Comparison of ENCODE assay signal across 28 cellular contexts in the genomic region with DNA sequence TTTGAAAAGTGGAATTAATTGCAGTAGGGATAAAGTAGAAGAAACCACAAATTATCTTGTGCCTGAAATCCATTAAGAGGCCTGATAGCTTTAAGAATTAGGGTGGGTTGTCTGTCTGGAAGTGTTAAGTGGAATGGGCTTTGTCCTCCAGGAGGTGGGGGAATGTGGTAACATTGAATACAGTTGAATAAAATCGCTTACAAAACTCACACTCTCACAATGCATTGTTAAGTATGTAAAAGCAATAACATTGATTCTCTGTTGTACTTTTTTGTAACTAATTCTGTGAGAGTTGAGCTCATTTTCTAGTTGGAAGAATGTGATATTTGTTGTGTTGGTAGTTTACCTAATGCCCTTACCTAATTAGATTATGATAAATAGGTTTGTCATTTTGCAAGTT. TPM values are rescaled to one million over a fixed set of nuclear protein-coding genes. Genes with fewer than 3 reads are reported as not detected.
DNase-seq lines count a peak whose midpoint lies in the region; ATAC-seq lines count a peak whose summit lies in the region.
"Had no signal": no experiment of that assay in that cellular context is flagged by ENCODE, and none has a peak within 500 bp of the region (broad histone marks: within the 10 kb centered on the region; RNA-seq: fewer than 3 reads in every experiment).

No MANE protein-coding gene starts in this region.

- no peak for ATAC-seq in activated naive CD8-positive, alpha-beta T cell treated with anti-CD3 and anti-CD28 coated beads, Interleukin-2, amount 50 U/mL, for 24 hours
- no peak for ATAC-seq in activated T-helper 17 cell treated with anti-CD3 and anti-CD28 coated beads, Interleukin-2, amount 50 U/mL, for 72 hours (replicated peaks)
- no peak for ATAC-seq in stimulated activated memory B cell treated with anti-CD40 and anti-IgM and Interleukin-4, amounts not matched to agents 10 μg/mL and 1 μg/mL and 100 μg/mL, for 72 hours
- ATAC-seq in HG03280 (IDR thresholded peaks at IDR 0.05; ENCODE audit: unreplicated experiment), result no peak
- ATAC-seq in HG03025 (IDR thresholded peaks at IDR 0.05; ENCODE audit: low FRiP score, unreplicated experiment), result no peak
- ATAC-seq: gastrocnemius medialis, PC-3, sciatic nerve had no signal

- no peak for DNase-seq in activated naive CD8-positive, alpha-beta T cell treated with anti-CD3 and anti-CD28 coated beads, Interleukin-2, amount 50 U/mL, for 24 hours
- DNase-seq: activated CD4-positive, alpha-beta T cell treated with anti-CD3 and anti-CD28 coated beads, Interleukin-2, amount 10 ng/mL, durations not matched to agents 7 days and 5 days; activated effector memory CD4-positive, alpha-beta T cell treated with anti-CD3 and anti-CD28 coated beads, Interleukin-2, amount 50 U/mL, for 16 hours; brain microvascular endothelial cell; C1 segment of cervical spinal cord; COR-L47; dorsolateral prefrontal cortex; gastrocnemius medialis; Kasumi-1; kidney; NCI-H1417; NCI-H2029 treated with DMSO at 0.1 percent for 48 hours; NCI-H526; PC-3; SHP77; stimulated activated CD8-positive, alpha-beta memory T cell treated with anti-CD3 and anti-CD28 coated beads, Interleukin-4, amount 100 ng/mL, for 48 hours; T-helper 9 cell had no signal

- H3K27ac Mint-ChIP-seq in activated naive CD8-positive, alpha-beta T cell, result peak overlapping the region; percentile 18
- no peak overlapping the region for H3K27ac Mint-ChIP-seq in activated naive CD8-positive, alpha-beta T cell treated with anti-CD3 and anti-CD28 coated beads, Interleukin-2, amount 50 U/mL, for 24 hours
- H3K27ac Mint-ChIP-seq in IgD-negative memory B cell, result peak overlapping the region in 2 of 3 donors; percentile 45 to 59
- peak overlapping the region; percentile 61 for H3K27ac Mint-ChIP-seq in activated T-helper 17 cell treated with anti-CD3 and anti-CD28 coated beads, Interleukin-2, amount 50 U/mL, for 72 hours
- H3K27ac Mint-ChIP-seq in stimulated activated memory B cell treated with anti-CD40 and anti-IgM and Interleukin-4, amounts not matched to agents 10 μg/mL and 1 μg/mL and 100 μg/mL, for 72 hours, result peak overlapping the region; percentile 35
- H3K27ac Mint-ChIP-seq: activated CD4-positive, alpha-beta T cell treated with anti-CD3 and anti-CD28 coated beads, Interleukin-2, amount 10 ng/mL, durations not matched to agents 7 days and 5 days had no signal

- no peak overlapping the region for H3K4me3 Mint-ChIP-seq in activated naive CD8-positive, alpha-beta T cell
- H3K4me3 Mint-ChIP-seq in activated naive CD8-positive, alpha-beta T cell treated with anti-CD3 and anti-CD28 coated beads, Interleukin-2, amount 50 U/mL, for 24 hours, result no peak overlapping the region
- no peak overlapping the region for H3K4me3 Mint-ChIP-seq in IgD-negative memory B cell
- no peak overlapping the region for H3K4me3 Mint-ChIP-seq in activated T-helper 17 cell treated with anti-CD3 and anti-CD28 coated beads, Interleukin-2, amount 50 U/mL, for 72 hours
- no peak overlapping the region for H3K4me3 Mint-ChIP-seq in stimulated activated memory B cell treated with anti-CD40 and anti-IgM and Interleukin-4, amounts not matched to agents 10 μg/mL and 1 μg/mL and 100 μg/mL, for 72 hours
- H3K4me3 Mint-ChIP-seq: activated CD4-positive, alpha-beta T cell treated with anti-CD3 and anti-CD28 coated beads, Interleukin-2, amount 10 ng/mL, durations not matched to agents 7 days and 5 days had no signal

- H3K27me3 Mint-ChIP-seq in activated naive CD8-positive, alpha-beta T cell, result no peaks in the 10 kb centered on the region
- H3K27me3 Mint-ChIP-seq in activated naive CD8-positive, alpha-beta T cell treated with anti-CD3 and anti-CD28 coated beads, Interleukin-2, amount 50 U/mL, for 24 hours, result no peaks in the 10 kb centered on the region
- no peaks in the 10 kb centered on the region for H3K27me3 Mint-ChIP-seq in IgD-negative memory B cell
- no peaks in the 10 kb centered on the region for H3K27me3 Mint-ChIP-seq in activated T-helper 17 cell treated with anti-CD3 and anti-CD28 coated beads, Interleukin-2, amount 50 U/mL, for 72 hours
- H3K27me3 Mint-ChIP-seq in stimulated activated memory B cell treated with anti-CD40 and anti-IgM and Interleukin-4, amounts not matched to agents 10 μg/mL and 1 μg/mL and 100 μg/mL, for 72 hours, result no peaks in the 10 kb centered on the region
- H3K27me3 Mint-ChIP-seq: activated CD4-positive, alpha-beta T cell treated with anti-CD3 and anti-CD28 coated beads, Interleukin-2, amount 10 ng/mL, durations not matched to agents 7 days and 5 days had no signal

- peaks cover 31% of the 10 kb centered on the region for H3K4me1 Mint-ChIP-seq in activated naive CD8-positive, alpha-beta T cell (ENCODE audit: low read depth)
- H3K4me1 Mint-ChIP-seq in activated naive CD8-positive, alpha-beta T cell treated with anti-CD3 and anti-CD28 coated beads, Interleukin-2, amount 50 U/mL, for 24 hours, result peaks cover 17% of the 10 kb centered on the region
- H3K4me1 Mint-ChIP-seq in IgD-negative memory B cell, result peaks cover 2 to 10% (median 9%) of the 10 kb centered on the region in 3 donors
- peaks cover 18% of the 10 kb centered on the region for H3K4me1 Mint-ChIP-seq in activated T-helper 17 cell treated with anti-CD3 and anti-CD28 coated beads, Interleukin-2, amount 50 U/mL, for 72 hours
- peaks cover 17% of the 10 kb centered on the region for H3K4me1 Mint-ChIP-seq in stimulated activated memory B cell treated with anti-CD40 and anti-IgM and Interleukin-4, amounts not matched to agents 10 μg/mL and 1 μg/mL and 100 μg/mL, for 72 hours

- no peaks in the 10 kb centered on the region for H3K9me3 Mint-ChIP-seq in activated naive CD8-positive, alpha-beta T cell (ENCODE audit: low read depth)
- H3K9me3 Mint-ChIP-seq in activated naive CD8-positive, alpha-beta T cell treated with anti-CD3 and anti-CD28 coated beads, Interleukin-2, amount 50 U/mL, for 24 hours, result no peaks in the 10 kb centered on the region
- H3K9me3 Mint-ChIP-seq in IgD-negative memory B cell, result no peaks in the 10 kb centered on the region
- no peaks in the 10 kb centered on the region for H3K9me3 Mint-ChIP-seq in activated T-helper 17 cell treated with anti-CD3 and anti-CD28 coated beads, Interleukin-2, amount 50 U/mL, for 72 hours
- no peaks in the 10 kb centered on the region for H3K9me3 Mint-ChIP-seq in stimulated activated memory B cell treated with anti-CD40 and anti-IgM and Interleukin-4, amounts not matched to agents 10 μg/mL and 1 μg/mL and 100 μg/mL, for 72 hours
- H3K9me3 Mint-ChIP-seq: activated CD4-positive, alpha-beta T cell treated with anti-CD3 and anti-CD28 coated beads, Interleukin-2, amount 10 ng/mL, durations not matched to agents 7 days and 5 days had no signal

- no peaks in the 10 kb centered on the region for H3K36me3 Mint-ChIP-seq in activated naive CD8-positive, alpha-beta T cell
- peaks cover 71% of the 10 kb centered on the region for H3K36me3 Mint-ChIP-seq in activated naive CD8-positive, alpha-beta T cell treated with anti-CD3 and anti-CD28 coated beads, Interleukin-2, amount 50 U/mL, for 24 hours (ENCODE audit: low read depth)
- peaks cover 5% of the 10 kb centered on the region for H3K36me3 Mint-ChIP-seq in IgD-negative memory B cell
- peaks cover 91% of the 10 kb centered on the region for H3K36me3 Mint-ChIP-seq in activated T-helper 17 cell treated with anti-CD3 and anti-CD28 coated beads, Interleukin-2, amount 50 U/mL, for 72 hours (ENCODE audit: low read depth)
- peaks cover 50% of the 10 kb centered on the region for H3K36me3 Mint-ChIP-seq in stimulated activated memory B cell treated with anti-CD40 and anti-IgM and Interleukin-4, amounts not matched to agents 10 μg/mL and 1 μg/mL and 100 μg/mL, for 72 hours

RNA-seq across cellular contexts. Expression of gene TARDBP, which starts 12.1 kb away (rescaled TPM):
- 59.2 TPM for polyA plus RNA-seq in IgD-negative memory B cell
- total RNA-seq in activated T-helper 17 cell treated with anti-CD3 and anti-CD28 coated beads, Interleukin-2, amount 50 U/mL, for 72 hours, result 100 to 1,000 TPM; 120 to 186 TPM

RNA-seq across cellular contexts. Expression of gene MASP2, which starts 22.5 kb away (rescaled TPM):
- not detected for polyA plus RNA-seq in IgD-negative memory B cell
- total RNA-seq in activated T-helper 17 cell treated with anti-CD3 and anti-CD28 coated beads, Interleukin-2, amount 50 U/mL, for 72 hours, result under 1 TPM in 1 of 2 donors, not detected in 1; 0.43 TPM
- total RNA-seq: activated CD4-positive, alpha-beta T cell treated with anti-CD3 and anti-CD28 coated beads, Interleukin-2, amount 10 ng/mL, durations not matched to agents 7 days and 5 days; chondrocyte; fibroblast of lung; kidney; myocyte; posterior vena cava; sciatic nerve had no signal
- polyA plus RNA-seq: fibroblast of lung had no signal

RNA-seq across cellular contexts. Expression of gene SRM, which starts 35.3 kb away (rescaled TPM):
- 93.4 TPM for polyA plus RNA-seq in IgD-negative memory B cell
- total RNA-seq in activated T-helper 17 cell treated with anti-CD3 and anti-CD28 coated beads, Interleukin-2, amount 50 U/mL, for 72 hours, result 100 to 1,000 TPM in 1 of 2 donors, 10 to 100 TPM in 1; 83.9 to 225 TPM
